Comparison of ENCODE assay signal across 16 cellular contexts in genomic region chr17:2874211-2874686, GRCh38.
DNase-seq lines count a peak whose midpoint lies in the region; ATAC-seq and TF ChIP-seq lines count a peak whose summit lies in the region.
"Had no signal": no experiment of that assay in that cellular context is flagged by ENCODE, and none has a peak within 500 bp of the region (broad histone marks: within the 10 kb centered on the region; RNA-seq: fewer than 3 reads in every experiment).

No MANE protein-coding gene starts in this region.

- TF ChIP-seq CTCF in RWPE2 (IDR thresholded peaks at IDR 0.05; ENCODE audit: poor library complexity, severe bottlenecking) (no peak), neural progenitor cell (IDR thresholded peaks at IDR 0.05) (no peak)

- peaks cover 29% of the 10 kb centered on the region for H3K4me1 Mint-ChIP-seq in neural progenitor cell

- H2AFZ ChIP-seq in neural progenitor cell (replicated peaks): no peak overlapping the region

- peaks cover 46% of the 10 kb centered on the region for H3F3A ChIP-seq in neural progenitor cell (ENCODE audit: low read depth)

- no peaks in the 10 kb centered on the region for H3K9me3 Mint-ChIP-seq in neural progenitor cell
- H3K9me3 Mint-ChIP-seq: dendritic cell treated with granulocyte-macrophage colony-stimulating factor and Interleukin-4, amounts not matched to agents 40 ng/mL and 50 ng/mL, for 4 days; nephron progenitor cell had no signal

- peak; percentile 87 for ATAC-seq in RWPE2 (ENCODE audit: low read depth)
- ATAC-seq in GM19467 (IDR thresholded peaks at IDR 0.05; ENCODE audit: unreplicated experiment): no peak

- no peak overlapping the region for H3K9ac ChIP-seq in neural progenitor cell

- H3K27me3 ChIP-seq in HAP-1 (ENCODE audit: low read depth): no peaks in the 10 kb centered on the region
- H3K27me3 ChIP-seq in RWPE2 (ENCODE audit: insufficient read depth, poor library complexity, severe bottlenecking): no peaks in the 10 kb centered on the region
- H3K27me3 ChIP-seq in neural progenitor cell: no peaks in the 10 kb centered on the region
- H3K27me3 ChIP-seq: BE2C, esophagus squamous epithelium, heart left ventricle had no signal

- peaks cover 5% of the 10 kb centered on the region for H4K20me1 ChIP-seq in neural progenitor cell (ENCODE audit: low read depth)

- no peak overlapping the region for H3K4me3 ChIP-seq in HAP-1
- no peak overlapping the region for H3K4me3 ChIP-seq in RWPE2 (ENCODE audit: severe bottlenecking)
- H3K4me3 ChIP-seq in neural progenitor cell: no peak overlapping the region
- H3K4me3 ChIP-seq: esophagus squamous epithelium, heart left ventricle had no signal

- H3K4me3 Mint-ChIP-seq in neural progenitor cell: peak overlapping the region; percentile 12
- H3K4me3 Mint-ChIP-seq: dendritic cell treated with granulocyte-macrophage colony-stimulating factor and Interleukin-4, amounts not matched to agents 40 ng/mL and 50 ng/mL, for 4 days; nephron progenitor cell had no signal

- H3K4me2 ChIP-seq in neural progenitor cell: peak overlapping the region; percentile 56

- peaks cover 25% of the 10 kb centered on the region for H3K4me1 ChIP-seq in HAP-1
- H3K4me1 ChIP-seq in RWPE2 (ENCODE audit: insufficient read depth, poor library complexity, severe bottlenecking): peaks cover 21% of the 10 kb centered on the region
- peaks cover 34% of the 10 kb centered on the region for H3K4me1 ChIP-seq in neural progenitor cell
- H3K4me1 ChIP-seq: BE2C, esophagus squamous epithelium had no signal

- no peaks in the 10 kb centered on the region for H3K36me3 ChIP-seq in HAP-1 (replicated peaks)
- H3K36me3 ChIP-seq in RWPE2 (ENCODE audit: low read depth): no peaks in the 10 kb centered on the region; the same call in 1 of the 2 replicates
- H3K36me3 ChIP-seq in neural progenitor cell: no peaks in the 10 kb centered on the region
- H3K36me3 ChIP-seq: BE2C, esophagus squamous epithelium, heart left ventricle had no signal

- H3K36me3 Mint-ChIP-seq in neural progenitor cell: no peaks in the 10 kb centered on the region

- peak overlapping the region; percentile 78 for H3K27ac ChIP-seq in RWPE2 (ENCODE audit: poor library complexity, severe bottlenecking)
- H3K27ac ChIP-seq in neural progenitor cell: no peak overlapping the region
- H3K27ac ChIP-seq: esophagus squamous epithelium had no signal

- peak overlapping the region; percentile 75 for H3K27ac Mint-ChIP-seq in neural progenitor cell
- H3K27ac Mint-ChIP-seq: dendritic cell treated with granulocyte-macrophage colony-stimulating factor and Interleukin-4, amounts not matched to agents 40 ng/mL and 50 ng/mL, for 4 days had no signal

- no peaks in the 10 kb centered on the region for H3K79me2 ChIP-seq in neural progenitor cell (ENCODE audit: low read depth)

- H3K9me3 ChIP-seq in HAP-1: no peaks in the 10 kb centered on the region
- no peaks in the 10 kb centered on the region for H3K9me3 ChIP-seq in RWPE2 (ENCODE audit: severe bottlenecking)
- H3K9me3 ChIP-seq in neural progenitor cell (ENCODE audit: low read depth): no peaks in the 10 kb centered on the region
- H3K9me3 ChIP-seq: BE2C, esophagus squamous epithelium, heart left ventricle had no signal

- in situ Hi-C loops in HAP-1 (cut with MboI; ENCODE audit: low sequenced_read_pairs): no loop called here

- DNase-seq in HAP-1 (ENCODE audit: low spot score in 2 of 2) (peak; percentile 81 to 98), RWPE2 (ENCODE audit: low spot score) (no peak), iPS DF 4.7 (ENCODE audit: extremely low read depth, low spot score) (peak; percentile 90), neural progenitor cell (ENCODE audit: low spot score) (peak; percentile 33), NCI-H510A (lab: John Stamatoyannopoulos, UW) (no peak)
- no peak for DNase-seq in stimulated activated naive CD4-positive, alpha-beta T cell treated with Interleukin-2 at 50 U/mL for 16 hours (lab: John Stamatoyannopoulos, UW)
- DNase-seq: activated effector memory CD4-positive, alpha-beta T cell treated with Interleukin-2 at 50 U/mL for 16 hours; BE2C; esophagus squamous epithelium; heart left ventricle; NCI-H187; NCI-H524 treated with DMSO at 0.1 percent for 48 hours; nephron progenitor cell; substantia nigra had no signal

- peaks cover 11% of the 10 kb centered on the region for H3K27me3 Mint-ChIP-seq in neural progenitor cell (ENCODE audit: insufficient read depth, low read depth)
- H3K27me3 Mint-ChIP-seq: dendritic cell treated with granulocyte-macrophage colony-stimulating factor and Interleukin-4, amounts not matched to agents 40 ng/mL and 50 ng/mL, for 4 days had no signal

Comparison
In these comparisons a context has a peak if more than half of its experiments do, and no peak if none do; other contexts are left out.
1. DNase-seq: peak in HAP-1 (2 of 2), iPS DF 4.7 (single experiment) and neural progenitor cell (single experiment); none in RWPE2 (single experiment), stimulated activated naive CD4-positive, alpha-beta T cell treated with Interleukin-2 at 50 U/mL for 16 hours (single experiment) and NCI-H510A (single experiment).